21 cellular contexts compared by ENCODE assay signal in genomic region chrX:154174356-154174755, GRCh38. TPM values are rescaled to one million over a fixed set of nuclear protein-coding genes. Genes with fewer than 3 reads are reported as not detected.
"Had no signal": no experiment of that assay in that cellular context is flagged by ENCODE, and none has a peak within 500 bp of the region (broad histone marks: within the 10 kb centered on the region; RNA-seq: fewer than 3 reads in every experiment).

No MANE protein-coding gene starts in this region.

RNA-seq across cellular contexts. Expression of gene OPN1MW, which starts 8.0 kb away (rescaled TPM):
- total RNA-seq: activated naive CD4-positive, alpha-beta T cell treated with anti-CD3 and anti-CD28 coated beads for 36 hours; activated naive CD4-positive, alpha-beta T cell treated with anti-CD3 and anti-CD28 coated beads, Interleukin-2, amount 50 U/mL, for 72 hours; activated naive CD8-positive, alpha-beta T cell treated with anti-CD3 and anti-CD28 coated beads for 36 hours; activated naive CD8-positive, alpha-beta T cell treated with anti-CD3 and anti-CD28 coated beads, Interleukin-2, amount 10 ng/mL, durations not matched to agents 7 days and 5 days; activated T-cell treated with anti-CD3 and anti-CD28 coated beads, Interleukin-2, amount 50 U/mL, for 4 hours; activated T-cell treated with anti-CD3 and anti-CD28 coated beads, Interleukin-2, amount 50 U/mL, for 72 hours; activated T-helper 1 cell treated with anti-CD3 and anti-CD28 coated beads, Interleukin-12 subunit alpha, Interleukin-12 subunit beta, Interleukin-2, Interleukin-4 antibody, amounts not matched to agents 30 ng/mL and 10 ng/mL and 1 ng/mL, durations not matched to agents 14 hours and 24 hours and 36 hours; activated T-helper 17 cell treated with anti-CD3 and anti-CD28 coated beads, Interleukin-2, amount 50 U/mL, for 72 hours; activated T-helper 2 cell treated with anti-CD3 and anti-CD28 coated beads, Interferon-gamma antibody, Interleukin-2, Interleukin-4, amounts not matched to agents 10 μg/mL and 5 μg/mL and 100 μg/mL, durations not matched to agents 14 hours and 24 hours and 36 hours; adrenal gland; aorta; ascending aorta; astrocyte; body of pancreas; breast epithelium; bronchial epithelial cell; cardiac muscle cell; cardiac septum; cerebellum; chondrocyte had no signal
- polyA plus RNA-seq: adipose tissue, adrenal gland, aorta, cardiac muscle cell had no signal

RNA-seq across cellular contexts. Expression of gene OPN1LW, which starts 30.3 kb away (rescaled TPM):
- total RNA-seq: activated naive CD4-positive, alpha-beta T cell treated with anti-CD3 and anti-CD28 coated beads for 36 hours; activated naive CD4-positive, alpha-beta T cell treated with anti-CD3 and anti-CD28 coated beads, Interleukin-2, amount 50 U/mL, for 72 hours; activated naive CD8-positive, alpha-beta T cell treated with anti-CD3 and anti-CD28 coated beads for 36 hours; activated naive CD8-positive, alpha-beta T cell treated with anti-CD3 and anti-CD28 coated beads, Interleukin-2, amount 10 ng/mL, durations not matched to agents 7 days and 5 days; activated T-cell treated with anti-CD3 and anti-CD28 coated beads, Interleukin-2, amount 50 U/mL, for 4 hours; activated T-cell treated with anti-CD3 and anti-CD28 coated beads, Interleukin-2, amount 50 U/mL, for 72 hours; activated T-helper 1 cell treated with anti-CD3 and anti-CD28 coated beads, Interleukin-12 subunit alpha, Interleukin-12 subunit beta, Interleukin-2, Interleukin-4 antibody, amounts not matched to agents 30 ng/mL and 10 ng/mL and 1 ng/mL, durations not matched to agents 14 hours and 24 hours and 36 hours; activated T-helper 17 cell treated with anti-CD3 and anti-CD28 coated beads, Interleukin-2, amount 50 U/mL, for 72 hours; activated T-helper 2 cell treated with anti-CD3 and anti-CD28 coated beads, Interferon-gamma antibody, Interleukin-2, Interleukin-4, amounts not matched to agents 10 μg/mL and 5 μg/mL and 100 μg/mL, durations not matched to agents 14 hours and 24 hours and 36 hours; adrenal gland; aorta; ascending aorta; astrocyte; body of pancreas; breast epithelium; bronchial epithelial cell; cardiac muscle cell; cardiac septum; cerebellum; chondrocyte had no signal
- polyA plus RNA-seq: adipose tissue, adrenal gland, aorta, cardiac muscle cell had no signal

RNA-seq across cellular contexts. Expression of gene OPN1MW2, which starts 45.2 kb away (rescaled TPM):
- total RNA-seq: activated naive CD4-positive, alpha-beta T cell treated with anti-CD3 and anti-CD28 coated beads for 36 hours; activated naive CD4-positive, alpha-beta T cell treated with anti-CD3 and anti-CD28 coated beads, Interleukin-2, amount 50 U/mL, for 72 hours; activated naive CD8-positive, alpha-beta T cell treated with anti-CD3 and anti-CD28 coated beads for 36 hours; activated naive CD8-positive, alpha-beta T cell treated with anti-CD3 and anti-CD28 coated beads, Interleukin-2, amount 10 ng/mL, durations not matched to agents 7 days and 5 days; activated T-cell treated with anti-CD3 and anti-CD28 coated beads, Interleukin-2, amount 50 U/mL, for 4 hours; activated T-cell treated with anti-CD3 and anti-CD28 coated beads, Interleukin-2, amount 50 U/mL, for 72 hours; activated T-helper 1 cell treated with anti-CD3 and anti-CD28 coated beads, Interleukin-12 subunit alpha, Interleukin-12 subunit beta, Interleukin-2, Interleukin-4 antibody, amounts not matched to agents 30 ng/mL and 10 ng/mL and 1 ng/mL, durations not matched to agents 14 hours and 24 hours and 36 hours; activated T-helper 17 cell treated with anti-CD3 and anti-CD28 coated beads, Interleukin-2, amount 50 U/mL, for 72 hours; activated T-helper 2 cell treated with anti-CD3 and anti-CD28 coated beads, Interferon-gamma antibody, Interleukin-2, Interleukin-4, amounts not matched to agents 10 μg/mL and 5 μg/mL and 100 μg/mL, durations not matched to agents 14 hours and 24 hours and 36 hours; adrenal gland; aorta; ascending aorta; astrocyte; body of pancreas; breast epithelium; bronchial epithelial cell; cardiac muscle cell; cardiac septum; cerebellum; chondrocyte had no signal
- polyA plus RNA-seq: adipose tissue, adrenal gland, aorta, cardiac muscle cell had no signal
